11 cellular contexts compared by ENCODE assay signal in the genomic region with DNA sequence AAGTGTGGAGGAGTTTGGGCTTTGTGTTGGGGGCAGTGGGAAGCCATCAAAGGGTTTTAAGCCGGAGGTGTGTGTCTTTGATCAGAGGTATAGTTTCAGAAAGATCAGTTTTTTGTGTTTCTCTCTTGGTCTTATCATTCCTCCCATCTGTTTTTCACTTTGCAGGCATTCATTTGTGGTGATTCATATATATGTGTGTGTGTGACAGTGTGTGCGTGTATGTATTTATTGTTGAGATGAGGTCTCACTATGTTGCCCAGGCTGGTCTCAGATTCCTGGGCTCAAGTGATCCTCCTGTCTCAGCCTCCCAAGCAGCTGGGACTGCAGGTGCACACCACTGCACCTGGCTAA. TPM values are rescaled to one million over a fixed set of nuclear protein-coding genes. Genes with fewer than 3 reads are reported as not detected.
DNase-seq lines count a peak whose midpoint lies in the region; ATAC-seq, FAIRE-seq and TF ChIP-seq lines count a peak whose summit lies in the region.
"Had no signal": no experiment of that assay in that cellular context is flagged by ENCODE, and none has a peak within 500 bp of the region (broad histone marks: within the 10 kb centered on the region; RNA-seq: fewer than 3 reads in every experiment).

No MANE protein-coding gene starts in this region.

- POLR2A ChIA-PET in HEK293 (lab: Yijun Ruan, JAX) = no interaction called here

- H3K4me1 ChIP-seq in HEK293 (ENCODE audit: control insufficient read depth, insufficient read depth, low read length) (peaks cover 6% of the 10 kb centered on the region; the same call in 1 of the 2 replicates), ascending aorta (peaks cover 0 to 10% of the 10 kb centered on the region in 2 donors), kidney (ENCODE audit: control insufficient read depth in 1 of 2, insufficient read depth in 1 of 2, low read depth in 1 of 2, low read length in 2 of 2) (peaks cover 0 to 4% of the 10 kb centered on the region in 2 donors)

- peak overlapping the region; percentile 39 to 93 for H3K9ac ChIP-seq in kidney (ENCODE audit: low read length in 2 of 2)

- FAIRE-seq in kidney (lab: Jason Lieb, UNC) = no peak

- no peaks in the 10 kb centered on the region for H3K36me3 ChIP-seq in HEK293 (ENCODE audit: control insufficient read depth in 2 of 2, insufficient read depth in 1 of 2, low read length in 2 of 2)
- H3K36me3 ChIP-seq in ascending aorta = no peaks in the 10 kb centered on the region
- no peaks in the 10 kb centered on the region for H3K36me3 ChIP-seq in kidney (ENCODE audit: control insufficient read depth in 1 of 2, insufficient read depth in 2 of 2, low read length in 2 of 2)
- H3K36me3 ChIP-seq: spleen had no signal

- no peak for ATAC-seq in HG03457 (IDR thresholded peaks at IDR 0.05; ENCODE audit: unreplicated experiment)
- ATAC-seq in HG03378 (IDR thresholded peaks at IDR 0.05; ENCODE audit: unreplicated experiment) = no peak
- no peak for ATAC-seq in HG02623 (IDR thresholded peaks at IDR 0.05; ENCODE audit: unreplicated experiment)
- ATAC-seq in HG03342 (IDR thresholded peaks at IDR 0.05; ENCODE audit: unreplicated experiment) = no peak

- DNase-seq in A172 (ENCODE audit: low spot score) = peak; percentile 36
- DNase-seq in ascending aorta (ENCODE audit: low spot score in 2 of 2) = no peak
- DNase-seq in kidney = no peak
- DNase-seq: glutamatergic neuron, NCI-H524 treated with DMSO at 0.1 percent for 48 hours, spleen had no signal

- TF ChIP-seq CTCF in HEK293 (tag by site-specific recombination; IDR thresholded peaks at IDR 0.05) (no peak), ascending aorta (IDR thresholded peaks at IDR 0.05) (no peak), kidney (IDR thresholded peaks at IDR 0.05; ENCODE audit: borderline replicate concordance, extremely low read depth, insufficient read depth) (no peak)

- no peaks in the 10 kb centered on the region for H3K9me3 ChIP-seq in HEK293 (ENCODE audit: control insufficient read depth, insufficient read depth, low read depth, low read length)
- no peaks in the 10 kb centered on the region for H3K9me3 ChIP-seq in ascending aorta
- H3K9me3 ChIP-seq in kidney (ENCODE audit: control insufficient read depth in 1 of 2, low read length in 2 of 2) = no peaks in the 10 kb centered on the region
- H3K9me3 ChIP-seq: spleen had no signal

- no peaks in the 10 kb centered on the region for H3K27me3 ChIP-seq in ascending aorta
- H3K27me3 ChIP-seq: spleen had no signal

- CTCF ChIA-PET in HEK293 (lab: Yijun Ruan, JAX) = no interaction called here

- intact Hi-C loops in ascending aorta (cut with DNase I) (no loop called here), kidney (cut with DNase I) (no loop called here)

- H3K27ac ChIP-seq in HEK293 (ENCODE audit: extremely low read depth, low read depth, low read length) (no peak overlapping the region), ascending aorta (peak overlapping the region; percentile 3 to 19), kidney (ENCODE audit: low read depth in 2 of 2, low read length in 2 of 2) (peak overlapping the region; percentile 57 to 79)

- no peak overlapping the region for H3K4me3 ChIP-seq in HEK293 (ENCODE audit: low read depth, low read length)
- H3K4me3 ChIP-seq in ascending aorta = peak overlapping the region; percentile 73 to 99
- peak overlapping the region; percentile 66 to 90 for H3K4me3 ChIP-seq in kidney (ENCODE audit: low read length in 2 of 2)

TF ChIP-seq in HEK293, 187 proteins besides CTCF, POLR2A, EP300 and RAD21:
- TF ChIP-seq ZFHX2 (tag by site-specific recombination; conservative IDR thresholded peaks at IDR 0.05) = peak; percentile 40; the same call in 1 of the 2 replicates
- 0 out of 2 replicates have a peak, but pooled peaks have one; percentile 8 for TF ChIP-seq ZBTB20 (tag by site-specific recombination; IDR thresholded peaks at IDR 0.05)
- no peak for TF ChIP-seq SP2 (tag by site-specific recombination; IDR thresholded peaks at IDR 0.05)
- no peak for TF ChIP-seq ZFP41 (tag by site-specific recombination; IDR thresholded peaks at IDR 0.05; ENCODE audit: borderline replicate concordance)
- TF ChIP-seq SP7 (tag by site-specific recombination; IDR thresholded peaks at IDR 0.05) = peak; percentile 38; the same call in 1 of the 2 replicates
- TF ChIP-seq ZBTB17 (tag by site-specific recombination; IDR thresholded peaks at IDR 0.05) = peak; percentile 55
- TF ChIP-seq PRDM6 (tag by site-specific recombination; IDR thresholded peaks at IDR 0.05) = 0 out of 2 replicates have a peak, but pooled peaks have one; percentile 43
- peak; percentile 94 for TF ChIP-seq ZSCAN4 (tag by site-specific recombination; IDR thresholded peaks at IDR 0.05)
- peak; percentile 32; the same call in 1 of the 2 replicates for TF ChIP-seq EGR2 (tag by site-specific recombination; IDR thresholded peaks at IDR 0.05; ENCODE audit: low read depth)

RNA-seq across cellular contexts. Expression of gene SERINC3, which starts 11.1 kb away (rescaled TPM):
- 88.0 and 103 TPM in 2 replicates for total RNA-seq in A172 (2014; rRNA removed; shearing (Covaris generic))
- 78.1 TPM for total RNA-seq in ascending aorta
- 90.4 TPM for total RNA-seq in kidney
- 41.6 TPM for polyA plus RNA-seq in kidney (ENCODE audit: insufficient read depth, low read depth, low replicate concordance)

RNA-seq across cellular contexts. Expression of gene PKIG, which starts 49.4 kb away (rescaled TPM):
- total RNA-seq in A172 (2014; rRNA removed; shearing (Covaris generic)) = 139 and 149 TPM in 2 replicates
- total RNA-seq in ascending aorta (84.7 TPM), kidney (71.1 TPM)
- polyA plus RNA-seq in kidney (ENCODE audit: insufficient read depth, low read depth, low replicate concordance) = 150 TPM

RNA-seq across cellular contexts. Expression of gene TTPAL, which starts 57.3 kb away (rescaled TPM):
- 9.8 and 10.9 TPM in 2 replicates for total RNA-seq in A172 (2014; rRNA removed; shearing (Covaris generic))
- total RNA-seq in ascending aorta (44.9 TPM), kidney (13.5 TPM)
- polyA plus RNA-seq in kidney (ENCODE audit: insufficient read depth, low read depth, low replicate concordance) = 3.5 TPM
